In genomic region chr1:160741597-160742348, GRCh38 we compare ENCODE assay signal across 1 cellular context.
TF ChIP-seq lines count a peak whose summit lies in the region.

No MANE protein-coding gene starts in this region.

TF ChIP-seq in GM12878, 131 proteins besides CTCF, POLR2A, EP300 and RAD21:
- 0 out of 2 replicates have a peak, but pooled peaks have one; percentile 6 for TF ChIP-seq CHD1 (IDR thresholded peaks at IDR 0.05; ENCODE audit: low read depth, low read length)
- no peak for TF ChIP-seq ZZZ3 (IDR thresholded peaks at IDR 0.05; ENCODE audit: control insufficient read depth, insufficient read length, low read depth)
- peak; percentile 35; the same call in 1 of the 2 replicates for TF ChIP-seq IKZF1 (conservative IDR thresholded peaks at IDR 0.05)
- TF ChIP-seq SPI1 (IDR thresholded peaks at IDR 0.05; ENCODE audit: borderline replicate concordance, insufficient read depth, low read depth, low read length), result no peak
- no peak for TF ChIP-seq RB1 (IDR thresholded peaks at IDR 0.05; ENCODE audit: borderline replicate concordance)
- no peak for TF ChIP-seq USF2 (IDR thresholded peaks at IDR 0.05; ENCODE audit: borderline replicate concordance, low read depth, low read length)
- TF ChIP-seq BACH1 (IDR thresholded peaks at IDR 0.05; ENCODE audit: borderline replicate concordance), result no peak; the same call in 1 of the 2 replicates
- no peak for TF ChIP-seq BCL11A (IDR thresholded peaks at IDR 0.05; ENCODE audit: low read depth, low read length)
- no peak for TF ChIP-seq MYC (IDR thresholded peaks at IDR 0.05; ENCODE audit: insufficient read depth, insufficient read length, insufficient replicate concordance, low read length, severe bottlenecking)
- 0 out of 2 replicates have a peak, but pooled peaks have one; percentile 14 for TF ChIP-seq CHD2 (IDR thresholded peaks at IDR 0.05; ENCODE audit: borderline replicate concordance, low read depth, low read length)
- no peak for TF ChIP-seq TCF12 (IDR thresholded peaks at IDR 0.05; ENCODE audit: low read depth, low read length)
- TF ChIP-seq USF1 (IDR thresholded peaks at IDR 0.05; ENCODE audit: borderline replicate concordance, extremely low read length, insufficient read depth, low read depth, low read length), result no peak
- TF ChIP-seq PRDM15 (CRISPR knock-in tag; IDR thresholded peaks at IDR 0.05), result 0 out of 2 replicates have a peak, but pooled peaks have one; percentile 5
- TF ChIP-seq IKZF2 (IDR thresholded peaks at IDR 0.05), result peak in 1 of 2 experiments; percentile 1; a peak in 1 of 4 replicates
- TF ChIP-seq NR2C1 (IDR thresholded peaks at IDR 0.05), result no peak
- no peak for TF ChIP-seq ATF2 (IDR thresholded peaks at IDR 0.05; ENCODE audit: low read length)
- no peak for TF ChIP-seq GABPA (IDR thresholded peaks at IDR 0.05; ENCODE audit: low read depth)
- no peak for TF ChIP-seq TAF1 (IDR thresholded peaks at IDR 0.05; ENCODE audit: borderline replicate concordance, low read depth, low read length)
- TF ChIP-seq ESRRA (IDR thresholded peaks at IDR 0.05; ENCODE audit: low read length), result no peak
- no peak for TF ChIP-seq SRF (IDR thresholded peaks at IDR 0.05; ENCODE audit: low read depth in 2 of 2, low read length in 2 of 2)
- TF ChIP-seq EED (IDR thresholded peaks at IDR 0.05; ENCODE audit: low read depth), result no peak
- TF ChIP-seq NR2F1 (conservative IDR thresholded peaks at IDR 0.05), result peak; percentile 45
- TF ChIP-seq YBX1 (IDR thresholded peaks at IDR 0.05), result no peak
- TF ChIP-seq ZNF207 (IDR thresholded peaks at IDR 0.05; ENCODE audit: borderline replicate concordance), result no peak
- TF ChIP-seq MLLT1 (IDR thresholded peaks at IDR 0.05), result no peak
- TF ChIP-seq RCOR1 (conservative IDR thresholded peaks at IDR 0.05; ENCODE audit: low read depth, low read length), result no peak
- TF ChIP-seq SKIL (IDR thresholded peaks at IDR 0.05; ENCODE audit: low read depth, poor library complexity, severe bottlenecking), result no peak
- TF ChIP-seq EZH2 (IDR thresholded peaks at IDR 0.05; ENCODE audit: borderline replicate concordance, control insufficient read depth, low read depth, low read length), result no peak
- no peak for TF ChIP-seq PAX5 (IDR thresholded peaks at IDR 0.05; ENCODE audit: borderline replicate concordance, low read depth, low read length)
